In the genomic region with DNA sequence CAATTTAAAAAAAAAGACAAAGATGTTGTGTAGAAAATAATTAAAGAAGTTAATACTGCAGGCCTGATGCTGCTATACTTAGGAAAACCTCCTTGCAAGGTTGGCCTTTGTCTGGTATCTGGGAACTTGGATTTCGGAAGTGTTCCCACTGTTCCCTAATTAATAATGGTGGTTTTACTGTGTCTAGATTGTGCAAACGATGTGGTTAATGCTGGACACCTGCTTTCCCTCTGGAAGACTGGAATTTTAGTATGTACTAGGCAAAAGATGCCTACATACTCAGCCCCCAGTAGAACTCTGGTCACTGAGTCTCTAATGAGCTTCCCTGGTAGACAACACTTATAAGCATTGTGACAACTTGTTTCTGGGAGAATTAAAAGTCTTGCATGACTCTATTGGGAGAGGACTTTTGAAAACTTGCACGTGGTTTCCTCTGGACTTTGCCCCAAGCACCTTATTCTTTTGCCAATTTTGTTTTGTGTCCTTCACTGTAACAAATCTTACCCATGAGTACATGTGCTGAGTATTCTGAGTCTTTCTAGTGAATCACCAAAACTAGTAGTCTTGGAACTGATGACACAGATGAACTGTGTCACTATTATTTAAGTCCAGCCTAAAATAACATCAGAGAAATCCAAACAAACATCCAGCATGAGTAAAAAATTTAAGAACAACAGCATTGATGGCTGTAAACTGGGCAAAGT, we compare ENCODE assay signal across 11 cellular contexts. TPM values are rescaled to one million over a fixed set of nuclear protein-coding genes. Genes with fewer than 3 reads are reported as not detected.
DNase-seq lines count a peak whose midpoint lies in the region; ATAC-seq and TF ChIP-seq lines count a peak whose summit lies in the region.
"Had no signal": no experiment of that assay in that cellular context is flagged by ENCODE, and none has a peak within 500 bp of the region (broad histone marks: within the 10 kb centered on the region; RNA-seq: fewer than 3 reads in every experiment).

No MANE protein-coding gene starts in this region.

- no peaks in the 10 kb centered on the region for H3K27me3 ChIP-seq in ACC112 (ENCODE audit: insufficient read depth, low read length)
- no peaks in the 10 kb centered on the region for H3K27me3 ChIP-seq in body of pancreas
- no peaks in the 10 kb centered on the region for H3K27me3 ChIP-seq in mesenchymal stem cell (ENCODE audit: control insufficient read depth in 1 of 2, insufficient read depth in 1 of 2, low read length in 2 of 2)
- no peaks in the 10 kb centered on the region for H3K27me3 ChIP-seq in suprapubic skin

- H3K27ac ChIP-seq in ACC112 (ENCODE audit: low read depth, low read length) = peak overlapping the region; percentile 41; the same call in 1 of the 2 replicates
- peak overlapping the region in 1 of 4 donors; percentile 8 for H3K27ac ChIP-seq in body of pancreas
- H3K27ac ChIP-seq in mesenchymal stem cell (ENCODE audit: low read length, poor library complexity, severe bottlenecking) = no peak overlapping the region
- no peak overlapping the region for H3K27ac ChIP-seq in suprapubic skin

- H3K4ac ChIP-seq in mesenchymal stem cell (ENCODE audit: low read depth in 1 of 2, low read length in 2 of 2) = no peak overlapping the region

- no peak overlapping the region for H3K18ac ChIP-seq in mesenchymal stem cell (ENCODE audit: low read depth in 1 of 2, low read length in 2 of 2)

- no peak overlapping the region for H3K4me3 ChIP-seq in ACC112 (ENCODE audit: low read depth, low read length)
- H3K4me3 ChIP-seq in body of pancreas = no peak overlapping the region
- no peak overlapping the region for H3K4me3 ChIP-seq in mesenchymal stem cell (ENCODE audit: insufficient read depth in 1 of 2, low read depth in 1 of 2, low read length in 2 of 2)
- H3K4me3 ChIP-seq in suprapubic skin = no peak overlapping the region

- H3K14ac ChIP-seq in mesenchymal stem cell (ENCODE audit: low read length in 2 of 2) = no peak overlapping the region

- H2BK120ac ChIP-seq in mesenchymal stem cell (ENCODE audit: low read depth, low read length) = no peak overlapping the region

- peaks cover 12% of the 10 kb centered on the region for H3K4me1 ChIP-seq in ACC112 (ENCODE audit: control insufficient read depth, insufficient read depth, low read length, unreplicated experiment)
- H3K4me1 ChIP-seq in body of pancreas = peaks cover 12% of the 10 kb centered on the region
- H3K4me1 ChIP-seq in mesenchymal stem cell (ENCODE audit: control insufficient read depth, insufficient read depth, low read depth, low read length) = no peaks in the 10 kb centered on the region
- H3K4me1 ChIP-seq in suprapubic skin = no peaks in the 10 kb centered on the region

- H3K36me3 ChIP-seq in ACC112 (ENCODE audit: insufficient read depth, low read length) = 0 out of 2 replicates have a peak, but pooled peaks cover 5% of the 10 kb centered on the region
- H3K36me3 ChIP-seq in body of pancreas (replicated peaks in 1 of 2; ENCODE audit: insufficient read depth in 1 of 2, low read depth in 2 of 2) = no peaks in the 10 kb centered on the region
- peaks cover 0 to 2% of the 10 kb centered on the region in 2 experiments for H3K36me3 ChIP-seq in mesenchymal stem cell (ENCODE audit: control insufficient read depth in 1 of 2, insufficient read depth in 2 of 2, low read depth in 1 of 2, low read length in 2 of 2)
- H3K36me3 ChIP-seq in suprapubic skin = no peaks in the 10 kb centered on the region

- 32 to 34% methylated on average over 3 of the region's 3 CpGs for WGBS in body of pancreas, 2 donors
- 91% methylated on average over 2 of the region's 3 CpGs for whole genome bisulfite sequencing in mesenchymal stem cell
- WGBS in suprapubic skin = 71% methylated on average over 3 of the region's 3 CpGs

- TF ChIP-seq POLR2A in body of pancreas (IDR thresholded peaks at IDR 0.05) = no peak
- TF ChIP-seq POLR2A in suprapubic skin (IDR thresholded peaks at IDR 0.05) = no peak

- H2BK5ac ChIP-seq in mesenchymal stem cell (ENCODE audit: low read depth, low read length, poor library complexity, severe bottlenecking) = no peak overlapping the region

- H4K91ac ChIP-seq in mesenchymal stem cell (ENCODE audit: low read length) = no peak overlapping the region

- ATAC-seq in body of pancreas (peak; percentile 80), GM18511 (IDR thresholded peaks at IDR 0.05; ENCODE audit: unreplicated experiment) (no peak), HG02885 (IDR thresholded peaks at IDR 0.05; ENCODE audit: poor library complexity, unreplicated experiment) (no peak)
- ATAC-seq: T-cell had no signal

- H2BK15ac ChIP-seq in mesenchymal stem cell (ENCODE audit: low read depth, poor library complexity, severe bottlenecking) = no peak overlapping the region

- no peak overlapping the region for H4K8ac ChIP-seq in mesenchymal stem cell (ENCODE audit: low read length)

- H3K9ac ChIP-seq in mesenchymal stem cell (ENCODE audit: low read length) = no peak overlapping the region

- no peak overlapping the region for H3K4me2 ChIP-seq in mesenchymal stem cell (ENCODE audit: low read length, poor library complexity, severe bottlenecking)

- H3K79me2 ChIP-seq in ACC112 (ENCODE audit: control insufficient read depth, insufficient read depth, low read length, unreplicated experiment) = no peaks in the 10 kb centered on the region

- DNase-seq in HPDE6-E6E7 (ENCODE audit: extremely low spot score) (peak; percentile 6), body of pancreas (peak; percentile 15 to 40 (median 29)), mesenchymal stem cell (peak; percentile 33), suprapubic skin (ENCODE audit: low spot score in 2 of 2) (no peak), GM13976 (ENCODE audit: low spot score) (no peak)
- DNase-seq: activated CD4-positive, alpha-beta T cell treated with anti-CD3 and anti-CD28 coated beads for 48 hours; T-cell had no signal

- TF ChIP-seq CTCF in body of pancreas (IDR thresholded peaks at IDR 0.05) (no peak), suprapubic skin (IDR thresholded peaks at IDR 0.05) (no peak), GM13976 (IDR thresholded peaks at IDR 0.05; ENCODE audit: borderline replicate concordance, control extremely low read depth, extremely low read depth, insufficient read depth, missing control alignments) (no peak)

- H3K9me3 ChIP-seq in body of pancreas (no peaks in the 10 kb centered on the region), mesenchymal stem cell (ENCODE audit: control insufficient read depth, low read length) (no peaks in the 10 kb centered on the region), suprapubic skin (no peaks in the 10 kb centered on the region)

- intact Hi-C loops in body of pancreas (cut with DNase I) = no loop called here

- no peak overlapping the region for H3K23ac ChIP-seq in mesenchymal stem cell (ENCODE audit: low read length in 2 of 2)

- peaks cover 6% of the 10 kb centered on the region for H3K79me1 ChIP-seq in mesenchymal stem cell (replicated peaks; ENCODE audit: low read length, poor library complexity, severe bottlenecking)

- in situ Hi-C loops in GM13976 (cut with MboI; ENCODE audit: low sequenced_read_pairs, unreplicated experiment) = no loop called here

- no peak overlapping the region for H2AK5ac ChIP-seq in mesenchymal stem cell (ENCODE audit: low read length, severe bottlenecking)

- H2BK12ac ChIP-seq in mesenchymal stem cell (ENCODE audit: low read length in 2 of 2) = no peak overlapping the region

- H2AFZ ChIP-seq in ACC112 (ENCODE audit: low read length, unreplicated experiment) (no peak overlapping the region), mesenchymal stem cell (ENCODE audit: low read depth, low read length) (no peak overlapping the region)

- no peak for TF ChIP-seq EP300 in suprapubic skin (IDR thresholded peaks at IDR 0.05)

RNA-seq across cellular contexts. Expression of a gene that starts 40.4 kb away (rescaled TPM):
- 1 to 10 TPM in 1 of 2 donors, under 1 TPM in 1; 0.52 to 2.3 TPM for total RNA-seq in body of pancreas
- polyA plus RNA-seq in mesenchymal stem cell (2013, experiment 1 of 2) = 1.3 TPM
- polyA plus RNA-seq in mesenchymal stem cell (2013, experiment 2 of 2) = 1.5 TPM
- 1 to 10 TPM; 3.6 to 5.9 (median 4.4) TPM for total RNA-seq in suprapubic skin

RNA-seq across cellular contexts. Expression of a gene that starts 45.1 kb away (rescaled TPM):
- not detected for total RNA-seq in body of pancreas
- 0.14 TPM for polyA plus RNA-seq in mesenchymal stem cell (2013, experiment 1 of 2)
- polyA plus RNA-seq in mesenchymal stem cell (2013, experiment 2 of 2) = 0.15 TPM
- total RNA-seq in suprapubic skin = under 1 TPM in 1 of 4 donors, not detected in 3; 0.45 TPM
- total RNA-seq: activated T-helper 1 cell treated with anti-CD3 and anti-CD28 coated beads, Interleukin-12 subunit alpha, Interleukin-12 subunit beta, Interleukin-2, Interleukin-4 antibody, amounts not matched to agents 30 ng/mL and 10 ng/mL and 1 ng/mL, durations not matched to agents 14 hours and 24 hours and 36 hours had no signal

Comparison
In these comparisons a context has a peak if more than half of its experiments do, and no peak if none do; other contexts are left out.
1. DNase-seq: peak in HPDE6-E6E7 (single experiment), body of pancreas (4 of 4) and mesenchymal stem cell (single experiment); none in suprapubic skin (0 of 2) and GM13976 (single experiment).